29 cellular contexts compared by ENCODE assay signal in genomic region chr1:2216767-2217058, GRCh38.
"Had no signal": no experiment of that assay in that cellular context is flagged by ENCODE, and none has a peak within 500 bp of the region (broad histone marks: within the 10 kb centered on the region; RNA-seq: fewer than 3 reads in every experiment).

No MANE protein-coding gene starts in this region.

- H3K4me3 ChIP-seq: colonic mucosa, esophagus squamous epithelium, heart right ventricle, lung, ovary, psoas muscle, right lobe of liver, smooth muscle cell, stomach, thyroid gland had no signal

- FAIRE-seq: endometrium, urothelium cell line had no signal

- H3K27me3 ChIP-seq: colonic mucosa, esophagus squamous epithelium, heart right ventricle, ovary, right lobe of liver, stomach, thyroid gland had no signal

- H3K27ac ChIP-seq: colonic mucosa, esophagus squamous epithelium, heart right ventricle, ovary, psoas muscle, right lobe of liver, stomach, thyroid gland had no signal

- H3K36me3 ChIP-seq: colonic mucosa, esophagus squamous epithelium, heart right ventricle, ovary, right lobe of liver, stomach, thyroid gland had no signal

- H3K4me2 ChIP-seq: smooth muscle cell had no signal

- H3K9me3 ChIP-seq: colonic mucosa, esophagus squamous epithelium, heart right ventricle, ovary, psoas muscle, right lobe of liver, stomach, thyroid gland had no signal

- DNase-seq: colonic mucosa; effector memory CD8-positive, alpha-beta T cell; erythroblast; esophagus squamous epithelium; foreskin melanocyte; glutamatergic neuron; hypothalamus; immature natural killer cell; islet precursor cell; kidney glomerular epithelial cell; left colon; naive B cell; nucleus accumbens; posterior cingulate gyrus; psoas muscle; right lobe of liver; stimulated activated CD4-positive, alpha-beta T cell treated with anti-CD3 and anti-CD28 coated beads, Interleukin-2, amount 100 ng/mL, for 24 hours; stimulated activated CD4-positive, alpha-beta T cell treated with anti-CD3 and anti-CD28 coated beads, Interleukin-4, amount 100 ng/mL, for 24 hours; stimulated activated naive CD4-positive, alpha-beta T cell treated with Interleukin-2 at 50 U/mL for 16 hours; stomach; thyroid gland had no signal

- ATAC-seq: effector memory CD8-positive, alpha-beta T cell; heart right ventricle; left colon; natural killer cell treated with Interleukin-12 subunit alpha and Interleukin-12 subunit beta and Interleukin-15 and Interleukin-18, amount 100 ng/mL, for 72 hours; psoas muscle; right lobe of liver; stimulated activated effector memory CD8-positive, alpha-beta T cell treated with anti-CD3 and anti-CD28 coated beads, Interleukin-12 subunit alpha, Interleukin-12 subunit beta, amount 100 ng/mL, for 72 hours had no signal
